Comparison of ENCODE assay signal across 16 cellular contexts in genomic region chr10:100705139-100705538, GRCh38. TPM values are rescaled to one million over a fixed set of nuclear protein-coding genes. Genes with fewer than 3 reads are reported as not detected.
A peak's percentile ranks its signal among the peaks of the same experiment; 100 is the strongest.
DNase-seq lines count a peak whose midpoint lies in the region; ATAC-seq, FAIRE-seq and TF ChIP-seq lines count a peak whose summit lies in the region.
"Had no signal": no experiment of that assay in that cellular context is flagged by ENCODE, and none has a peak within 500 bp of the region (broad histone marks: within the 10 kb centered on the region; RNA-seq: fewer than 3 reads in every experiment).

No MANE protein-coding gene starts in this region.

- H3K36me3 ChIP-seq in KMS-11 (ENCODE audit: insufficient read depth) (no peaks in the 10 kb centered on the region), endodermal cell (ENCODE audit: control insufficient read depth, insufficient read depth, low read length) (no peaks in the 10 kb centered on the region), mesenchymal stem cell (ENCODE audit: control insufficient read depth in 1 of 2, insufficient read depth in 2 of 2, low read depth in 1 of 2, low read length in 2 of 2) (no peaks in the 10 kb centered on the region), spleen (no peaks in the 10 kb centered on the region)
- H3K36me3 ChIP-seq: SJSA1 had no signal

- TF ChIP-seq POLR2A in A549 (IDR thresholded peaks at IDR 0.05; ENCODE audit: low read length) (no peak), spleen (IDR thresholded peaks at IDR 0.05) (no peak)

- FAIRE-seq in A549 (lab: Jason Lieb, UNC): no peak

- H2AK5ac ChIP-seq in mesenchymal stem cell (ENCODE audit: low read length, severe bottlenecking): no peak overlapping the region

- H3K14ac ChIP-seq in mesenchymal stem cell (ENCODE audit: low read length in 2 of 2): no peak overlapping the region

- POLR2A ChIA-PET in A549 (lab: Yijun Ruan, JAX): no interaction called here

- ATAC-seq in A549: peak in 1 of 2 experiments; percentile 40; a peak in 2 of 6 replicates
- ATAC-seq in HG02884 (IDR thresholded peaks at IDR 0.05; ENCODE audit: unreplicated experiment): no peak

- no peaks in the 10 kb centered on the region for H3K79me2 ChIP-seq in KMS-11 (ENCODE audit: insufficient read depth, low read depth)

- H2BK15ac ChIP-seq in mesenchymal stem cell (ENCODE audit: low read depth, poor library complexity, severe bottlenecking): no peak overlapping the region

- H3K4me1 Mint-ChIP-seq in endodermal cell: peaks cover 1% of the 10 kb centered on the region
- H3K4me1 Mint-ChIP-seq in glutamatergic neuron (ENCODE audit: low read depth, unreplicated experiment): peaks cover 4% of the 10 kb centered on the region

- H3K4me3 Mint-ChIP-seq in endodermal cell (no peak overlapping the region), glutamatergic neuron (ENCODE audit: unreplicated experiment) (no peak overlapping the region)

- 0 out of 3 replicates have a peak, but pooled peaks have one; percentile 5 for TF ChIP-seq CTCF in A549 (IDR thresholded peaks at IDR 0.05)
- TF ChIP-seq CTCF in GM12864 (IDR thresholded peaks at IDR 0.05; ENCODE audit: low read depth, low read length, missing control alignments): peak; percentile 13
- TF ChIP-seq CTCF in KMS-11 (conservative IDR thresholded peaks at IDR 0.05; ENCODE audit: low read depth, low read length): peak; percentile 25; the same call in 1 of the 2 replicates
- TF ChIP-seq CTCF in endodermal cell (conservative IDR thresholded peaks at IDR 0.05): peak; percentile 52
- no peak for TF ChIP-seq CTCF in spleen (IDR thresholded peaks at IDR 0.05 in 8 of 11, conservative IDR thresholded peaks at IDR 0.05 in 3 of 11)
- no peak for TF ChIP-seq CTCF in glutamatergic neuron (IDR thresholded peaks at IDR 0.05; ENCODE audit: partially characterized antibody, unreplicated experiment)

- H3K27ac Mint-ChIP-seq in endodermal cell (no peak overlapping the region), glutamatergic neuron (ENCODE audit: unreplicated experiment) (no peak overlapping the region)

- H2AFZ ChIP-seq in KMS-11 (ENCODE audit: low read depth): no peak overlapping the region
- no peak overlapping the region for H2AFZ ChIP-seq in mesenchymal stem cell (ENCODE audit: low read depth, low read length)
- H2AFZ ChIP-seq: PC-9 had no signal

- no peaks in the 10 kb centered on the region for H3K79me1 ChIP-seq in mesenchymal stem cell (replicated peaks; ENCODE audit: low read length, poor library complexity, severe bottlenecking)

- no peaks in the 10 kb centered on the region for H4K20me1 ChIP-seq in KMS-11 (ENCODE audit: insufficient read depth)

- H4K8ac ChIP-seq in mesenchymal stem cell (ENCODE audit: low read length): no peak overlapping the region

- no peak overlapping the region for H3K4me2 ChIP-seq in A549
- H3K4me2 ChIP-seq in KMS-11: no peak overlapping the region
- H3K4me2 ChIP-seq in mesenchymal stem cell (ENCODE audit: low read length, poor library complexity, severe bottlenecking): no peak overlapping the region
- H3K4me2 ChIP-seq: PC-9 had no signal

- H3K18ac ChIP-seq in mesenchymal stem cell (ENCODE audit: low read depth in 1 of 2, low read length in 2 of 2): no peak overlapping the region

- intact Hi-C loops in spleen (cut with DNase I; ENCODE audit: low total_unique reads): no loop called here

- peak in 1 of 2 experiments; percentile 39 for DNase-seq in A549 (ENCODE audit: low read depth in 1 of 2, low spot score in 1 of 2)
- no peak for DNase-seq in GM12864 (ENCODE audit: low read depth)
- no peak for DNase-seq in endodermal cell
- no peak for DNase-seq in mesenchymal stem cell
- no peak for DNase-seq in spleen
- no peak for DNase-seq in glutamatergic neuron
- DNase-seq: AML-193, Karpas-422, NCI-H2029, NCI-H2171 treated with DMSO at 0.1 percent for 48 hours, NCI-H774, PC-9 had no signal

- H3K36me3 Mint-ChIP-seq in endodermal cell (ENCODE audit: low read depth) (no peaks in the 10 kb centered on the region), glutamatergic neuron (ENCODE audit: unreplicated experiment) (no peaks in the 10 kb centered on the region)

- no peak overlapping the region for H2BK5ac ChIP-seq in mesenchymal stem cell (ENCODE audit: low read depth, low read length, poor library complexity, severe bottlenecking)

- H3K27me3 Mint-ChIP-seq in endodermal cell (ENCODE audit: insufficient read depth) (peaks cover 65% of the 10 kb centered on the region), glutamatergic neuron (ENCODE audit: unreplicated experiment) (peaks cover 12% of the 10 kb centered on the region)

- H3K23ac ChIP-seq in mesenchymal stem cell (ENCODE audit: low read length in 2 of 2): no peak overlapping the region

- H2BK120ac ChIP-seq in mesenchymal stem cell (ENCODE audit: low read depth, low read length): no peak overlapping the region

- TF ChIP-seq EP300 in A549 (IDR thresholded peaks at IDR 0.05): no peak

- no peaks in the 10 kb centered on the region for H3K4me1 ChIP-seq in A549
- no peaks in the 10 kb centered on the region for H3K4me1 ChIP-seq in KMS-11 (ENCODE audit: low read depth, poor library complexity, severe bottlenecking)
- peaks cover 3% of the 10 kb centered on the region for H3K4me1 ChIP-seq in endodermal cell (ENCODE audit: control insufficient read depth, insufficient read depth, low read length)
- H3K4me1 ChIP-seq in mesenchymal stem cell (ENCODE audit: control insufficient read depth, insufficient read depth, low read depth, low read length): peaks cover 2% of the 10 kb centered on the region
- peaks cover 0 to 6% (median 2%) of the 10 kb centered on the region in 6 donors for H3K4me1 ChIP-seq in spleen
- H3K4me1 ChIP-seq: SJSA1 had no signal

- no peak; a peak in 1 of 5 replicates for TF ChIP-seq RAD21 in A549 (conservative IDR thresholded peaks at IDR 0.05 in 1 of 2, IDR thresholded peaks at IDR 0.05 in 1 of 2)

- H3K9me3 Mint-ChIP-seq in endodermal cell (no peaks in the 10 kb centered on the region), glutamatergic neuron (ENCODE audit: unreplicated experiment) (peaks cover 5% of the 10 kb centered on the region)

- CTCF ChIA-PET in A549 (lab: Yijun Ruan, JAX): interaction anchor here (0.6 to 2.8 kb wide), 2 partner anchors 24 to 52 kb away, joined by 3 to 7 read pairs; no protein-coding TSS in a partner anchor

- H3K4ac ChIP-seq in mesenchymal stem cell (ENCODE audit: low read depth in 1 of 2, low read length in 2 of 2): no peak overlapping the region

- H3K9me3 ChIP-seq in A549 (no peaks in the 10 kb centered on the region), endodermal cell (ENCODE audit: control insufficient read depth, low read length) (no peaks in the 10 kb centered on the region), mesenchymal stem cell (ENCODE audit: control insufficient read depth, low read length) (no peaks in the 10 kb centered on the region), spleen (no peaks in the 10 kb centered on the region)
- H3K9me3 ChIP-seq: SJSA1 had no signal

- H2BK12ac ChIP-seq in mesenchymal stem cell (ENCODE audit: low read length in 2 of 2): no peak overlapping the region

- H3K4me3 ChIP-seq in A549 (no peak overlapping the region), GM12864 (ENCODE audit: low read depth, low read length) (no peak overlapping the region), KMS-11 (IDR thresholded peaks at IDR 0.05; ENCODE audit: insufficient read depth, low read depth, low read length) (no peak overlapping the region), endodermal cell (ENCODE audit: low read length) (no peak overlapping the region), mesenchymal stem cell (ENCODE audit: insufficient read depth in 1 of 2, low read depth in 1 of 2, low read length in 2 of 2) (no peak overlapping the region), spleen (no peak overlapping the region)
- H3K4me3 ChIP-seq: PC-9, SJSA1 had no signal

- no peaks in the 10 kb centered on the region for H3K27me3 ChIP-seq in KMS-11 (ENCODE audit: insufficient read depth, low read depth)
- H3K27me3 ChIP-seq in endodermal cell (ENCODE audit: control insufficient read depth, insufficient read depth, low read length, poor library complexity, severe bottlenecking): peaks cover 44% of the 10 kb centered on the region
- peaks cover 46 to 55% of the 10 kb centered on the region in 2 experiments for H3K27me3 ChIP-seq in mesenchymal stem cell (ENCODE audit: control insufficient read depth in 1 of 2, insufficient read depth in 1 of 2, low read length in 2 of 2)
- peaks cover 0 to 75% (median 32%) of the 10 kb centered on the region in 7 donors for H3K27me3 ChIP-seq in spleen (replicated peaks in 1 of 7)

- H3K27ac ChIP-seq in A549 (no peak overlapping the region), KMS-11 (no peak overlapping the region), endodermal cell (ENCODE audit: low read depth, low read length) (no peak overlapping the region), mesenchymal stem cell (ENCODE audit: low read length, poor library complexity, severe bottlenecking) (no peak overlapping the region), spleen (no peak overlapping the region)
- H3K27ac ChIP-seq: PC-9, SJSA1 had no signal

- H4K91ac ChIP-seq in mesenchymal stem cell (ENCODE audit: low read length): no peak overlapping the region

- WGBS in A549 (ENCODE audit: missing lambda C conversion rate): 58% methylated on average over 9 of the region's 9 CpGs
- 85 to 96% methylated on average over 5 to 9 of the region's 9 CpGs for WGBS in endodermal cell (ENCODE audit: insufficient coverage in 1 of 2, insufficient read length in 1 of 2), 2 experiments
- WGBS in mesenchymal stem cell: 79% methylated on average over 8 of the region's 9 CpGs
- WGBS in spleen, 5 donors: 73 to 87% (median 84%) methylated on average over 9 of the region's 9 CpGs

- H3K9ac ChIP-seq in KMS-11 (no peak overlapping the region), endodermal cell (ENCODE audit: extremely low read depth, low read length, poor library complexity, severe bottlenecking) (no peak overlapping the region), mesenchymal stem cell (ENCODE audit: low read length) (no peak overlapping the region)

TF ChIP-seq in A549, 52 proteins besides CTCF, POLR2A, EP300 and RAD21 (continues in another document):
- TF ChIP-seq JUN (IDR thresholded peaks at IDR 0.05) (no peak), CHD2 (IDR thresholded peaks at IDR 0.05; ENCODE audit: low read length, partially characterized antibody) (no peak), KDM1A (IDR thresholded peaks at IDR 0.05; ENCODE audit: low read depth) (no peak), ESRRA (IDR thresholded peaks at IDR 0.05; ENCODE audit: borderline replicate concordance, low read length) (no peak)

RNA-seq across cellular contexts. Expression of gene PAX2, which starts 40.2 kb away (rescaled TPM):
- polyA plus RNA-seq in A549 (2011; rRNA removed): 0.05 and 0.06 TPM in 2 replicates
- polyA plus RNA-seq in A549 (2012; cell fraction: cytosol; rRNA removed): 0.04 and 0.05 TPM in 2 replicates
- polyA plus RNA-seq in A549 (2012; cell fraction: nucleus; rRNA removed): 0.14 and 0.24 TPM in 2 replicates
- 0.18 to 0.21 TPM (median 0.21 TPM) in 3 replicates for polyA plus RNA-seq in A549 (2017; fragmentation: RNase III; extraction: RNeasy Plus Mini Kit Qiagen cat#74134 plus additional on column Dnase treatment)
- polyA minus RNA-seq in A549 (2011; rRNA and poly(A)+ RNA removed): 0.10 TPM in 1 of 2 replicates, not detected in the other
- under 1 TPM; 0.93 to 0.99 TPM for total RNA-seq in endodermal cell
- 3.0 TPM for polyA plus RNA-seq in endodermal cell (2013, experiment 1 of 2)
- 3.6 TPM for polyA plus RNA-seq in endodermal cell (2013, experiment 2 of 2)
- not detected for polyA plus RNA-seq in mesenchymal stem cell (2013, experiment 1 of 2)
- polyA plus RNA-seq in mesenchymal stem cell (2013, experiment 2 of 2): not detected
- total RNA-seq in spleen: not detected
- polyA plus RNA-seq in spleen: not detected
- not detected for total RNA-seq in glutamatergic neuron (ENCODE audit: unreplicated experiment)
- total RNA-seq: NCI-H460, PC-9, SJSA1 had no signal

Comparison
In these comparisons a context has a peak if more than half of its experiments do, and no peak if none do; other contexts are left out.
1. CTCF ChIP-seq: peak in A549 (single experiment), GM12864 (single experiment), KMS-11 (single experiment) and endodermal cell (single experiment); none in spleen (0 of 11) and glutamatergic neuron (single experiment).